Comparison of ENCODE assay signal across 22 cellular contexts in genomic region chrX:10603612-10604011, GRCh38. TPM values are rescaled to one million over a fixed set of nuclear protein-coding genes. Genes with fewer than 3 reads are reported as not detected.
DNase-seq lines count a peak whose midpoint lies in the region; ATAC-seq, FAIRE-seq and TF ChIP-seq lines count a peak whose summit lies in the region.
"Had no signal": no experiment of that assay in that cellular context is flagged by ENCODE, and none has a peak within 500 bp of the region (broad histone marks: within the 10 kb centered on the region; RNA-seq: fewer than 3 reads in every experiment).

No MANE protein-coding gene starts in this region.

- H2BK15ac ChIP-seq in H1 (ENCODE audit: low read length), result no peak overlapping the region

- no peak overlapping the region for H4K8ac ChIP-seq in H1 (ENCODE audit: extremely low read depth, insufficient read depth, low read length)

- H3K4ac ChIP-seq in H1 (replicated peaks; ENCODE audit: insufficient read length, low read depth, low read length), result no peak overlapping the region

- no peak for TF ChIP-seq POLR2A in H1 (IDR thresholded peaks at IDR 0.05; ENCODE audit: control extremely low read depth in 1 of 2, low read depth in 2 of 2, low read length in 2 of 2)

- H3K9me3 ChIP-seq in Caco-2 (no peaks in the 10 kb centered on the region), HUES6 (ENCODE audit: control insufficient read depth, insufficient read depth, low read depth, low read length) (no peaks in the 10 kb centered on the region), H1 (ENCODE audit: insufficient read depth in 2 of 2, low read depth in 1 of 2, low read length in 1 of 2) (no peaks in the 10 kb centered on the region), mesodermal cell (ENCODE audit: control insufficient read depth, low read length) (no peaks in the 10 kb centered on the region)
- H3K9me3 ChIP-seq: BLaER1, SJSA1 had no signal

- no peak overlapping the region for H2AFZ ChIP-seq in H1 (ENCODE audit: low read length)

- peaks cover 13% of the 10 kb centered on the region for H3K36me3 Mint-ChIP-seq in Caco-2 (ENCODE audit: insufficient read depth, unreplicated experiment)
- no peaks in the 10 kb centered on the region for H3K36me3 Mint-ChIP-seq in activated CD4-positive, alpha-beta T cell treated with anti-CD3 and anti-CD28 coated beads for 36 hours (ENCODE audit: low read depth)
- H3K36me3 Mint-ChIP-seq: CD4-positive, alpha-beta memory T cell; IgD-negative memory B cell had no signal

- H3K79me1 ChIP-seq in H1 (ENCODE audit: low read depth, low read length), result no peaks in the 10 kb centered on the region

- no peaks in the 10 kb centered on the region for H3K27me3 Mint-ChIP-seq in Caco-2 (ENCODE audit: insufficient read depth, unreplicated experiment)
- H3K27me3 Mint-ChIP-seq in stimulated activated naive CD8-positive, alpha-beta T cell treated with anti-CD3 and anti-CD28 coated beads, Interleukin-15, amount 100 ng/mL, for 72 hours, result peaks cover 8% of the 10 kb centered on the region
- H3K27me3 Mint-ChIP-seq in activated CD4-positive, alpha-beta T cell treated with anti-CD3 and anti-CD28 coated beads for 36 hours, result no peaks in the 10 kb centered on the region

- DNase-seq in Caco-2 (peak; percentile 45 to 68), H1 (ENCODE audit: low read depth in 1 of 2, low spot score in 2 of 2) (no peak), iPS-NIHi11 (ENCODE audit: low spot score) (no peak), coronary artery (ENCODE audit: low spot score) (no peak)
- DNase-seq in stimulated activated naive CD8-positive, alpha-beta T cell treated with anti-CD3 and anti-CD28 coated beads, Interleukin-15, amount 100 ng/mL, for 72 hours, result no peak
- no peak for DNase-seq in activated CD4-positive, alpha-beta T cell treated with anti-CD3 and anti-CD28 coated beads for 36 hours
- DNase-seq: CD4-positive, alpha-beta memory T cell; DMS153; NCI-H1105; NCI-H146; NCI-H2029 treated with DMSO at 0.1 percent for 48 hours; NCI-H345; NCI-H524 treated with DMSO at 0.1 percent for 48 hours; NCI-H82 had no signal

- no TSS peak for BruUV-seq in Caco-2 (replicated peaks; lab: Mats Ljungman, UMichigan)

- FAIRE-seq in H1 (lab: Jason Lieb, UNC), result peak; percentile 95
- FAIRE-seq: A204.1, GM12891 had no signal

- H4K5ac ChIP-seq in H1 (ENCODE audit: insufficient read length, low read depth, low read length), result no peak overlapping the region

- H4K91ac ChIP-seq in H1 (replicated peaks; ENCODE audit: insufficient read length, low read length), result no peak overlapping the region

- no peak overlapping the region for H3K14ac ChIP-seq in H1 (ENCODE audit: insufficient read length)

- no peak overlapping the region for H2BK5ac ChIP-seq in H1 (ENCODE audit: low read depth, low read length)

- H3K36me3 ChIP-seq in Caco-2 (ENCODE audit: control insufficient read depth, insufficient read depth, low read length), result no peaks in the 10 kb centered on the region
- no peaks in the 10 kb centered on the region for H3K36me3 ChIP-seq in HUES6 (ENCODE audit: control insufficient read depth, insufficient read depth, low read length)
- no peaks in the 10 kb centered on the region for H3K36me3 ChIP-seq in H1 (ENCODE audit: control insufficient read depth in 2 of 4, insufficient read depth in 4 of 4, low read length in 3 of 4)
- no peaks in the 10 kb centered on the region for H3K36me3 ChIP-seq in mesodermal cell (ENCODE audit: control insufficient read depth, insufficient read depth, low read length)
- H3K36me3 ChIP-seq: BLaER1, SJSA1 had no signal

- no peak overlapping the region for H3K23ac ChIP-seq in H1 (ENCODE audit: insufficient read length)

- TF ChIP-seq EP300 in H1 (IDR thresholded peaks at IDR 0.05; ENCODE audit: borderline replicate concordance in 1 of 2, low read depth in 2 of 2, low read length in 2 of 2), result no peak

- no peak overlapping the region for H3K56ac ChIP-seq in H1 (replicated peaks; ENCODE audit: insufficient read length, low read depth, low read length)

- 31% methylated on average over 3 of the region's 3 CpGs; no CpG with 5 or more reads in 1 of the 2 experiments for WGBS in H1 (ENCODE audit: extremely low coverage in 1 of 2, insufficient coverage in 1 of 2, insufficient read length in 1 of 2, insufficient replicate concordance in 2 of 2, low coverage in 1 of 2, low lambda C conversion rate in 2 of 2, missing lambda C conversion rate in 1 of 2), 2 experiments
- WGBS in mesodermal cell (ENCODE audit: insufficient coverage in 2 of 2), 2 experiments, result 0% methylated on average over 1 of the region's 3 CpGs; no CpG with 5 or more reads in 1 of the 2 experiments

- no peak overlapping the region for H2BK12ac ChIP-seq in H1 (ENCODE audit: low read depth, low read length)

- ATAC-seq in stimulated activated naive CD8-positive, alpha-beta T cell treated with anti-CD3 and anti-CD28 coated beads, Interleukin-15, amount 100 ng/mL, for 72 hours, result no peak
- ATAC-seq in activated CD4-positive, alpha-beta T cell treated with anti-CD3 and anti-CD28 coated beads for 36 hours, result no peak
- ATAC-seq: HCT116 had no signal

- no peak overlapping the region for H3K9ac ChIP-seq in HUES6 (ENCODE audit: low read length)
- H3K9ac ChIP-seq in H1 (replicated peaks in 1 of 4; ENCODE audit: extremely low read depth in 1 of 4, low read depth in 3 of 4, low read length in 3 of 4), result no peak overlapping the region
- H3K9ac ChIP-seq: BLaER1 had no signal

- H3K18ac ChIP-seq in H1 (ENCODE audit: extremely low read depth, low read length), result no peak overlapping the region

- peaks cover 0 to 83% of the 10 kb centered on the region in 2 experiments; a peak in 3 of 4 replicates for H3K79me2 ChIP-seq in H1 (ENCODE audit: control insufficient read depth in 1 of 2, insufficient read depth in 2 of 2, low read length in 2 of 2)

- no peaks in the 10 kb centered on the region for H3K27me3 ChIP-seq in Caco-2 (replicated peaks; ENCODE audit: control insufficient read depth, insufficient read depth, low read length)
- no peaks in the 10 kb centered on the region for H3K27me3 ChIP-seq in HUES6 (ENCODE audit: control insufficient read depth, insufficient read depth, low read length)
- no peaks in the 10 kb centered on the region for H3K27me3 ChIP-seq in H1 (replicated peaks in 1 of 4; ENCODE audit: control insufficient read depth in 3 of 4, extremely low read depth in 1 of 4, insufficient read depth in 3 of 4, low read length in 3 of 4)
- H3K27me3 ChIP-seq: SJSA1 had no signal

- peaks cover 12% of the 10 kb centered on the region for H3K4me1 Mint-ChIP-seq in Caco-2 (ENCODE audit: low read depth, unreplicated experiment)
- H3K4me1 Mint-ChIP-seq in stimulated activated naive CD8-positive, alpha-beta T cell treated with anti-CD3 and anti-CD28 coated beads, Interleukin-15, amount 100 ng/mL, for 72 hours, result no peaks in the 10 kb centered on the region
- H3K4me1 Mint-ChIP-seq in activated CD4-positive, alpha-beta T cell treated with anti-CD3 and anti-CD28 coated beads for 36 hours, result no peaks in the 10 kb centered on the region
- H3K4me1 Mint-ChIP-seq: CD4-positive, alpha-beta memory T cell; IgD-negative memory B cell had no signal

- no peak for TF ChIP-seq RAD21 in H1 (IDR thresholded peaks at IDR 0.05 in 1 of 2, conservative IDR thresholded peaks at IDR 0.05 in 1 of 2; ENCODE audit: low read depth in 2 of 2, low read length in 2 of 2)

- H3K27ac Mint-ChIP-seq in Caco-2 (ENCODE audit: unreplicated experiment), result peak overlapping the region; percentile 42
- H3K27ac Mint-ChIP-seq in stimulated activated naive CD8-positive, alpha-beta T cell treated with anti-CD3 and anti-CD28 coated beads, Interleukin-15, amount 100 ng/mL, for 72 hours, result no peak overlapping the region
- no peak overlapping the region for H3K27ac Mint-ChIP-seq in activated CD4-positive, alpha-beta T cell treated with anti-CD3 and anti-CD28 coated beads for 36 hours
- H3K27ac Mint-ChIP-seq: CD4-positive, alpha-beta memory T cell; IgD-negative memory B cell had no signal

- peak overlapping the region; percentile 36 for H3K4me3 Mint-ChIP-seq in Caco-2 (ENCODE audit: unreplicated experiment)
- H3K4me3 Mint-ChIP-seq in stimulated activated naive CD8-positive, alpha-beta T cell treated with anti-CD3 and anti-CD28 coated beads, Interleukin-15, amount 100 ng/mL, for 72 hours, result no peak overlapping the region
- H3K4me3 Mint-ChIP-seq in activated CD4-positive, alpha-beta T cell treated with anti-CD3 and anti-CD28 coated beads for 36 hours, result no peak overlapping the region
- H3K4me3 Mint-ChIP-seq: IgD-negative memory B cell had no signal

- H2BK20ac ChIP-seq in H1 (ENCODE audit: low read length), result no peak overlapping the region

- intact Hi-C loops in Caco-2 (cut with micrococcal nuclease; ENCODE audit: unreplicated experiment), result no loop called here
- intact Hi-C loops in activated CD4-positive, alpha-beta T cell treated with anti-CD3 and anti-CD28 coated beads for 36 hours (cut with DNase I, micrococcal nuclease), result no loop called here

- H2AK5ac ChIP-seq in H1 (ENCODE audit: low read depth, low read length), result no peak overlapping the region

- H3K4me3 ChIP-seq in Caco-2 (ENCODE audit: low read depth, low read length), result no peak overlapping the region
- H3K4me3 ChIP-seq in HUES6 (ENCODE audit: low read depth, low read length), result no peak overlapping the region
- H3K4me3 ChIP-seq in H1 (ENCODE audit: extremely low read depth in 1 of 4, insufficient read depth in 2 of 4, low read depth in 3 of 4, low read length in 4 of 4), result no peak overlapping the region
- H3K4me3 ChIP-seq in mesodermal cell (ENCODE audit: extremely low read depth, insufficient read depth, low read length, poor library complexity, severe bottlenecking), result no peak overlapping the region
- no peak overlapping the region for H3K4me3 ChIP-seq in coronary artery
- H3K4me3 ChIP-seq: BLaER1, SJSA1 had no signal

- no peaks in the 10 kb centered on the region for H4K20me1 ChIP-seq in H1 (replicated peaks in 1 of 2; ENCODE audit: control insufficient read depth in 1 of 2, insufficient read depth in 2 of 2, low read length in 2 of 2)

- H3K23me2 ChIP-seq in H1 (ENCODE audit: low read depth, low read length), result no peaks in the 10 kb centered on the region

- CTCF ChIA-PET in Caco-2 (lab: Charles Lee), result no interaction called here
- CTCF ChIA-PET in H1 (lab: Charles Lee; ENCODE audit: partially characterized antibody), result interaction anchor here (0.9 to 1.7 kb wide), 3 partner anchors 10 to 413 kb away, joined by 3 to 5 read pairs (median 4); no protein-coding TSS in a partner anchor
- CTCF ChIA-PET in activated CD4-positive, alpha-beta T cell treated with anti-CD3 and anti-CD28 coated beads for 36 hours (lab: Charles Lee), result interaction anchor here (0.9 kb wide), 1 partner anchor 10 kb away, joined by 4 read pairs; no protein-coding TSS in a partner anchor

- TF ChIP-seq CTCF in Caco-2 (IDR thresholded peaks at IDR 0.05; ENCODE audit: insufficient read depth in 1 of 2, low read depth in 1 of 2, low read length in 1 of 2, severe bottlenecking in 1 of 2, unreplicated experiment in 1 of 2), result no peak
- TF ChIP-seq CTCF in H1 (IDR thresholded peaks at IDR 0.05; ENCODE audit: control extremely low read depth in 1 of 3, insufficient read depth in 1 of 3, low read depth in 1 of 3, low read length in 3 of 3), result no peak
- TF ChIP-seq CTCF in coronary artery (IDR thresholded peaks at IDR 0.05), result no peak

- POLR2A ChIA-PET in Caco-2 (lab: Charles Lee), result no interaction called here
- POLR2A ChIA-PET in H1 (lab: Charles Lee; ENCODE audit: partially characterized antibody), result interaction anchor here (1.3 kb wide), 1 partner anchor 25 kb away, joined by 3 read pairs; no protein-coding TSS in a partner anchor
- POLR2A ChIA-PET in activated CD4-positive, alpha-beta T cell treated with anti-CD3 and anti-CD28 coated beads for 36 hours (lab: Charles Lee), result no interaction called here

- no peak overlapping the region for H2BK120ac ChIP-seq in H1 (replicated peaks; ENCODE audit: low read depth, low read length)

- H3K4me1 ChIP-seq in Caco-2 (peaks cover 45% of the 10 kb centered on the region), HUES6 (ENCODE audit: control insufficient read depth, insufficient read depth, low read length) (peaks cover 63% of the 10 kb centered on the region), H1 (replicated peaks in 1 of 4; ENCODE audit: control insufficient read depth in 3 of 4, insufficient read depth in 4 of 4, low read length in 3 of 4) (peaks cover 0 to 11% (median 5%) of the 10 kb centered on the region in 4 experiments; a peak in 4 of 7 replicates), mesodermal cell (ENCODE audit: control insufficient read depth, insufficient read depth, low read length, poor library complexity, severe bottlenecking) (peaks cover 22% of the 10 kb centered on the region)
- H3K4me1 ChIP-seq: BLaER1, SJSA1 had no signal

- H3K27ac ChIP-seq in HUES6 (ENCODE audit: low read depth, low read length) (peak overlapping the region; percentile 28; the same call in 1 of the 2 replicates), H1 (ENCODE audit: low read depth, low read length) (no peak overlapping the region), mesodermal cell (ENCODE audit: low read depth, low read length, severe bottlenecking) (peak overlapping the region; percentile 49), coronary artery (no peak overlapping the region)
- H3K27ac ChIP-seq: BLaER1, SJSA1 had no signal

- H3K4me2 ChIP-seq in H1 (ENCODE audit: insufficient read depth in 1 of 2, low read depth in 2 of 2, low read length in 2 of 2), result peak overlapping the region in 1 of 2 experiments; percentile 2; a peak in 1 of 4 replicates
- H3K4me2 ChIP-seq: BLaER1 had no signal

- H3K9me3 Mint-ChIP-seq in Caco-2 (ENCODE audit: unreplicated experiment), result no peaks in the 10 kb centered on the region
- H3K9me3 Mint-ChIP-seq in stimulated activated naive CD8-positive, alpha-beta T cell treated with anti-CD3 and anti-CD28 coated beads, Interleukin-15, amount 100 ng/mL, for 72 hours, result no peaks in the 10 kb centered on the region
- H3K9me3 Mint-ChIP-seq in activated CD4-positive, alpha-beta T cell treated with anti-CD3 and anti-CD28 coated beads for 36 hours (ENCODE audit: low read depth), result no peaks in the 10 kb centered on the region
- H3K9me3 Mint-ChIP-seq: IgD-negative memory B cell had no signal

RNA-seq across cellular contexts. Expression of gene MID1, which starts 16.8 kb away (rescaled TPM):
- 54.0 and 61.3 TPM in 2 replicates for total RNA-seq in Caco-2 (2022)
- total RNA-seq in H1 (2021; fragmentation: NEBNext Ultra II Directional; extraction: Animal tissue kit (Norgen Biotek cat#: 25700)), result 49.3 and 54.3 TPM in 2 replicates
- polyA plus RNA-seq in H1 (2011; rRNA removed), result 12.9 and 24.1 TPM in 2 replicates
- 10.9 TPM for polyA plus RNA-seq in H1 (2011; cell fraction: cytosol; rRNA removed)
- 69.5 TPM for polyA plus RNA-seq in H1 (2011; cell fraction: nucleus; rRNA removed)
- 18.1 to 29.4 TPM (median 26.4 TPM) in 4 replicates for polyA plus RNA-seq in H1 (2012, experiment 1 of 2)
- 1.2 TPM for polyA plus RNA-seq in H1 (2012, experiment 2 of 2)
- polyA plus RNA-seq in H1 (2013, experiment 1 of 2), result 30.0 TPM
- polyA plus RNA-seq in H1 (2013, experiment 2 of 2), result 28.2 TPM
- 51.7 and 62.9 TPM in 2 replicates for polyA minus RNA-seq in H1 (2011; rRNA and poly(A)+ RNA removed)
- polyA minus RNA-seq in H1 (2011; cell fraction: cytosol; rRNA and poly(A)+ RNA removed), result 16.3 TPM
- polyA minus RNA-seq in H1 (2011; cell fraction: nucleus; rRNA and poly(A)+ RNA removed), result 98.4 TPM
- polyA plus RNA-seq in mesodermal cell (2013, experiment 1 of 2), result 24.8 TPM
- 30.9 TPM for polyA plus RNA-seq in mesodermal cell (2013, experiment 2 of 2)
- total RNA-seq in activated CD4-positive, alpha-beta T cell treated with anti-CD3 and anti-CD28 coated beads for 36 hours, result under 1 TPM; 0.37 to 0.43 TPM
- total RNA-seq: CD4-positive, alpha-beta memory T cell had no signal
- polyA plus RNA-seq: CD4-positive, alpha-beta memory T cell had no signal

Comparison
In these comparisons a context has a peak if more than half of its experiments do, and no peak if none do; other contexts are left out.
1. DNase-seq: peak in Caco-2 (2 of 2); none in H1 (0 of 2), stimulated activated naive CD8-positive, alpha-beta T cell treated with anti-CD3 and anti-CD28 coated beads, Interleukin-15, amount 100 ng/mL, for 72 hours (0 of 2), iPS-NIHi11 (single experiment), activated CD4-positive, alpha-beta T cell treated with anti-CD3 and anti-CD28 coated beads for 36 hours (single experiment) and coronary artery (single experiment).
2. H3K27ac ChIP-seq: peak in HUES6 (single experiment) and mesodermal cell (single experiment); none in H1 (single experiment) and coronary artery (0 of 2).
3. RNA of gene MID1, which starts 16.8 kb away (total RNA-seq): 54.0 to 61.3 TPM in Caco-2 and 49.3 to 54.3 TPM in H1; 0.37 to 0.43 TPM in activated CD4-positive, alpha-beta T cell treated with anti-CD3 and anti-CD28 coated beads for 36 hours; every median in the first group is over 10 times any median in the second.